In genomic region chr19:7393934-7394508, GRCh38 we compare ENCODE assay signal across 1 cellular context.
TF ChIP-seq lines count a peak whose summit lies in the region.

No MANE protein-coding gene starts in this region.

TF ChIP-seq in GM12878, 131 proteins besides CTCF, POLR2A, EP300 and RAD21 (continued from another document):
- TF ChIP-seq RELB (IDR thresholded peaks at IDR 0.05; ENCODE audit: low read depth): no peak
- no peak for TF ChIP-seq RELA (IDR thresholded peaks at IDR 0.05; ENCODE audit: borderline replicate concordance, partially characterized antibody)
- no peak for TF ChIP-seq BCL11A (IDR thresholded peaks at IDR 0.05; ENCODE audit: low read depth, low read length)
- TF ChIP-seq HCFC1 (IDR thresholded peaks at IDR 0.05; ENCODE audit: low read length): no peak
- TF ChIP-seq PAX5 (IDR thresholded peaks at IDR 0.05; ENCODE audit: borderline replicate concordance, low read depth, low read length): no peak
- TF ChIP-seq NR2C1 (IDR thresholded peaks at IDR 0.05): no peak
- no peak for TF ChIP-seq RB1 (IDR thresholded peaks at IDR 0.05; ENCODE audit: borderline replicate concordance)
TF ChIP-seq in GM12878: peak in this region for 0.
